Comparison of ENCODE assay signal across 4 cellular contexts in the genomic region with DNA sequence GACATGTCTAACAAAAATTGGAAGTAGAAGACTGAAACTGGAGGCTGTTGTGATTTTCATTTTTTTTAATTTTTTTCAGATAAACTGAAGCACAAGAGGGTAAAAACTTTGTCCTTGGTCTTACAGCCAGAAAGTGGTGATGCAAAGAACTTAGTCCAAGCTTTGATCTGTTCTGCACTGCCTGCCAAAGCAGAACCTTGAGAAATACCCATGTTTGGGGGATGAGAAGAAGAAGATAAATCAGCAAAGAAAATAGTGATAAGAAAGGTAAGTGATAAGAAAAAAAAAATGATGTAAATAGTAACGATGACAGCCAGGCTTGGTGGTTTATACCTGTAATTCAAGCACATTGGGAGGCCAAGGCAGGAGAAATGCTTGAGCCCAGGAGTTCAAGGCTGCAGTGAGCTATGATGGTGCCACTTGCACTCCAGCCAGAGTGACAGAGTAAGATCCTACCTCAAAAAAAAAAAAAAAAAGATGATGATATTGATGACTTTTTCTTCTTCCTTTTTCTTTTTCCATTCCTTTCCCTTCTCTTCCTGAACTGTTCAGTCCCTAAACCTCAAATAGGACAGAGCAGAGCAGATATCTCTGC. TPM values are rescaled to one million over a fixed set of nuclear protein-coding genes. Genes with fewer than 3 reads are reported as not detected.
"Had no signal": no experiment of that assay in that cellular context is flagged by ENCODE, and none has a peak within 500 bp of the region (broad histone marks: within the 10 kb centered on the region; RNA-seq: fewer than 3 reads in every experiment).

No MANE protein-coding gene starts in this region.

- DNase-seq: GDM1, GF-D8 had no signal

- H3K4me3 ChIP-seq: GM12878 had no signal

- ATAC-seq: GM12878 had no signal

RNA-seq across cellular contexts. Expression of a gene that starts 14.6 kb away (rescaled TPM):
- total RNA-seq: G401 had no signal
